ENCODE assay signal across 13 cellular contexts in the genomic region with DNA sequence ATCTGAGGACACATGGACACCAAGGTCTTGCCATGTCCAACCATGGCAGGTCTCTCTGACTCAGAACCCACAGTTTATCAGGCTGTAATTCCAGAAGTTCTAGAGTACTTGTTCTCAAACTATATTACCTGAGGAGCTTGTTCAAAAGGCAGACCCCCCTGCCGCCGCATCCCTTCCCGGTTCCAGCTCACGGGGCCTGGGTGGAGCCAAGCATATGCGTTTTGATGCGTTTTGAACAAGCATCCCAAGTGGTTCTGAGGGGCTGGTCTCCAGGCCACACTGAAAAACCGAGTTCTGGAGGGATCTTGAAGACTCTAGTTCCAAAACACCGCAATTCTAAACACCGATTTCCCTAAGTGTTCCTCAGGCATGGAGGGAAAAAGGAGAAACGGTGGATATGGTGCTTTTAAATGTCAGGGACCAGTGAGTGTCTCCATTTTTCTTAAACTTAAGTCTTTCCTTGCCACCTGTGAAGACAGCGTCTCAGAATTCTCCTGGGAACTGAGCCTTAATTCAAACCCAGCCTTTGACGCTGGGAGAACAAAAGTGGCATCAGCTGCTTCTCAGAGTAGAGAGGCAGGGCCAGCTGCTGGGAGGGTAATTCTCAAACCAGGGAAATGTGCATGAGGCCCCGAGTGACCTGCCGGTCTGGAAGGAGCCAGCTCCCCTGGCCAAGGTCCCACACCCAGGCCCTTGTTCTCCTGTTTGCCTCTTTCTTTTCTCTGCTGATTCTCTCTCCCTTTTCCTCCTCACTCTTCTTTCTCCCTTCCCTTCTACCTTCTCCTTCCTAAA.
DNase-seq lines count a peak whose midpoint lies in the region; ATAC-seq and TF ChIP-seq lines count a peak whose summit lies in the region.
"Had no signal": no experiment of that assay in that cellular context is flagged by ENCODE, and none has a peak within 500 bp of the region (broad histone marks: within the 10 kb centered on the region; RNA-seq: fewer than 3 reads in every experiment).

No MANE protein-coding gene starts in this region.

- H3K27me3 Mint-ChIP-seq in activated CD8-positive, alpha-beta memory T cell treated with anti-CD3 and anti-CD28 coated beads, Interleukin-2, amount 10 ng/mL, durations not matched to agents 7 days and 5 days: no peaks in the 10 kb centered on the region

- H3K4me1 Mint-ChIP-seq in activated CD8-positive, alpha-beta memory T cell treated with anti-CD3 and anti-CD28 coated beads, Interleukin-2, amount 10 ng/mL, durations not matched to agents 7 days and 5 days: peaks cover 3% of the 10 kb centered on the region

- no peaks in the 10 kb centered on the region for H4K20me1 ChIP-seq in mammary epithelial cell (ENCODE audit: insufficient read depth, low read length)

- BruUV-seq in mammary epithelial cell (replicated peaks; lab: Mats Ljungman, UMichigan): no TSS peak

- no peak for ATAC-seq in activated CD8-positive, alpha-beta memory T cell treated with anti-CD3 and anti-CD28 coated beads, Interleukin-2, amount 10 ng/mL, durations not matched to agents 7 days and 5 days

- H3K79me2 ChIP-seq in mammary epithelial cell (ENCODE audit: insufficient read depth, low read length): peaks cover 12% of the 10 kb centered on the region

- no peak overlapping the region for H3K27ac Mint-ChIP-seq in activated CD8-positive, alpha-beta memory T cell treated with anti-CD3 and anti-CD28 coated beads, Interleukin-2, amount 10 ng/mL, durations not matched to agents 7 days and 5 days

- H3K4me1 ChIP-seq in mammary epithelial cell (ENCODE audit: insufficient read depth, low read length): peaks cover 40% of the 10 kb centered on the region
- H3K4me1 ChIP-seq in muscle layer of colon (ENCODE audit: insufficient read depth, low read length): peaks cover 42% of the 10 kb centered on the region
- H3K4me1 ChIP-seq in stomach smooth muscle (ENCODE audit: control insufficient read depth, insufficient read depth, low read length): peaks cover 77% of the 10 kb centered on the region
- H3K4me1 ChIP-seq: HAP-1 had no signal

- dilution Hi-C loops in mammary epithelial cell (cut with HindIII; ENCODE audit: low sequenced_read_pairs): loop anchor here (5.0 kb wide), 1 partner anchor 107 kb away; no protein-coding TSS in a partner anchor

- no peak overlapping the region for H3K4me3 ChIP-seq in mammary epithelial cell (replicated peaks in 1 of 3; ENCODE audit: insufficient read depth in 1 of 3, low read depth in 2 of 3, low read length in 3 of 3)
- H3K4me3 ChIP-seq in muscle layer of colon (ENCODE audit: low read depth in 1 of 2, low read length in 2 of 2): no peak overlapping the region
- H3K4me3 ChIP-seq in stomach smooth muscle (ENCODE audit: low read length in 2 of 2): peak overlapping the region in 1 of 2 donors; percentile 25
- H3K4me3 ChIP-seq: HAP-1 had no signal

- 55% methylated on average over 14 of the region's 14 CpGs for WGBS in mammary epithelial cell (ENCODE audit: low coverage, missing lambda C conversion rate)

- DNase-seq in NCI-H2227 (lab: John Stamatoyannopoulos, UW; ENCODE audit: unreplicated experiment): peak; percentile 18
- DNase-seq in NCI-H2227 treated with DMSO at 0.1 percent for 48 hours (lab: John Stamatoyannopoulos, UW): no peak
- no peak for DNase-seq in mammary epithelial cell
- no peak for DNase-seq in stimulated activated naive CD4-positive, alpha-beta T cell (lab: John Stamatoyannopoulos, UW)
- DNase-seq in NCI-H1105 treated with DMSO at 0.1 percent for 48 hours (lab: John Stamatoyannopoulos, UW): no peak
- no peak for DNase-seq in activated CD8-positive, alpha-beta memory T cell treated with anti-CD3 and anti-CD28 coated beads, Interleukin-2, amount 10 ng/mL, durations not matched to agents 7 days and 5 days
- DNase-seq: activated effector memory CD4-positive, alpha-beta T cell treated with anti-CD3 and anti-CD28 coated beads, Interleukin-2, amount 50 U/mL, for 16 hours; effector CD4-positive, alpha-beta T cell; GF-D8; OCI-M1 had no signal

- no peak for TF ChIP-seq CTCF in mammary epithelial cell (conservative IDR thresholded peaks at IDR 0.05 in 1 of 2, IDR thresholded peaks at IDR 0.05 in 1 of 2; ENCODE audit: extremely low read depth in 1 of 2, insufficient read depth in 1 of 2, low read depth in 1 of 2, low read length in 2 of 2)

- H3K9me3 Mint-ChIP-seq in activated CD8-positive, alpha-beta memory T cell treated with anti-CD3 and anti-CD28 coated beads, Interleukin-2, amount 10 ng/mL, durations not matched to agents 7 days and 5 days (ENCODE audit: low read depth): no peaks in the 10 kb centered on the region

- no peak overlapping the region for H3K4me2 ChIP-seq in mammary epithelial cell (ENCODE audit: insufficient read depth, low read depth, low read length)

- H3K4me3 Mint-ChIP-seq in activated CD8-positive, alpha-beta memory T cell treated with anti-CD3 and anti-CD28 coated beads, Interleukin-2, amount 10 ng/mL, durations not matched to agents 7 days and 5 days: no peak overlapping the region

- intact Hi-C loops in mammary epithelial cell (cut with micrococcal nuclease): loop anchor here (2.0 to 5.0 kb wide), 3 partner anchors 47 to 248 kb away; no protein-coding TSS in a partner anchor

- no peaks in the 10 kb centered on the region for H3K9me3 ChIP-seq in mammary epithelial cell (replicated peaks; ENCODE audit: insufficient read depth, low read length)
- H3K9me3 ChIP-seq in muscle layer of colon (ENCODE audit: low read length): no peaks in the 10 kb centered on the region
- no peaks in the 10 kb centered on the region for H3K9me3 ChIP-seq in stomach smooth muscle (ENCODE audit: control insufficient read depth in 2 of 2, low read length in 2 of 2)
- H3K9me3 ChIP-seq: HAP-1 had no signal

- peak overlapping the region; percentile 31 for H3K27ac ChIP-seq in mammary epithelial cell (ENCODE audit: insufficient read depth, low read depth, low read length)
- H3K27ac ChIP-seq in muscle layer of colon (ENCODE audit: low read depth, low read length): peak overlapping the region; percentile 64
- peak overlapping the region; percentile 98 for H3K27ac ChIP-seq in stomach smooth muscle (ENCODE audit: low read length)

- peaks cover 7% of the 10 kb centered on the region for H3K36me3 ChIP-seq in mammary epithelial cell (ENCODE audit: insufficient read depth, low read length)
- peaks cover 42% of the 10 kb centered on the region for H3K36me3 ChIP-seq in muscle layer of colon (ENCODE audit: insufficient read depth, low read length)
- H3K36me3 ChIP-seq in stomach smooth muscle (ENCODE audit: control insufficient read depth in 2 of 2, insufficient read depth in 2 of 2, low read length in 2 of 2): peaks cover 24 to 25% of the 10 kb centered on the region in 2 donors

- CTCF ChIA-PET in mammary epithelial cell (lab: Charles Lee; ENCODE audit: low non-redundant PET): no interaction called here
- CTCF ChIA-PET in activated CD8-positive, alpha-beta memory T cell treated with anti-CD3 and anti-CD28 coated beads, Interleukin-2, amount 10 ng/mL, durations not matched to agents 7 days and 5 days (lab: Charles Lee): interaction anchor here (1.7 kb wide), 1 partner anchor 72 kb away, joined by 4 read pairs; no protein-coding TSS in a partner anchor

- H3K27me3 ChIP-seq in mammary epithelial cell (ENCODE audit: insufficient read depth, low read length) (no peaks in the 10 kb centered on the region), muscle layer of colon (ENCODE audit: control insufficient read depth in 1 of 2, insufficient read depth in 2 of 2, low read length in 2 of 2) (no peaks in the 10 kb centered on the region), stomach smooth muscle (ENCODE audit: control insufficient read depth in 1 of 2, insufficient read depth in 2 of 2, low read length in 2 of 2) (no peaks in the 10 kb centered on the region)

- in situ Hi-C loops in mammary epithelial cell (cut with MboI; ENCODE audit: low sequenced_read_pairs in 2 of 2): loop anchor here in 1 of 2 donors (10.0 kb wide), 1 partner anchor 290 kb away; no protein-coding TSS in a partner anchor

- H3K9ac ChIP-seq in mammary epithelial cell (ENCODE audit: insufficient read depth, low read length): peak overlapping the region; percentile 32
- H3K9ac ChIP-seq in muscle layer of colon (ENCODE audit: low read length): peak overlapping the region; percentile 52
- H3K9ac ChIP-seq in stomach smooth muscle (ENCODE audit: low read length in 2 of 2): peak overlapping the region; percentile 66 to 78

- H3K36me3 Mint-ChIP-seq in activated CD8-positive, alpha-beta memory T cell treated with anti-CD3 and anti-CD28 coated beads, Interleukin-2, amount 10 ng/mL, durations not matched to agents 7 days and 5 days: peaks cover 11% of the 10 kb centered on the region

- H2AFZ ChIP-seq in mammary epithelial cell (ENCODE audit: low read depth, low read length): no peak overlapping the region

Comparison
In these comparisons a context has a peak if more than half of its experiments do, and no peak if none do; other contexts are left out.
1. H3K27ac ChIP-seq: peak in every context shown above with its lines; median percentile 98 in stomach smooth muscle; 64 in muscle layer of colon; 31 in mammary epithelial cell.